Comparison of ENCODE assay signal across 8 cellular contexts in genomic region chr14:103847954-103848719, GRCh38. TPM values are rescaled to one million over a fixed set of nuclear protein-coding genes. Genes with fewer than 3 reads are reported as not detected.
DNase-seq lines count a peak whose midpoint lies in the region; ATAC-seq and TF ChIP-seq lines count a peak whose summit lies in the region.

No MANE protein-coding gene starts in this region.

- peak overlapping the region; percentile 49 for H3K9ac ChIP-seq in rectal smooth muscle tissue (ENCODE audit: low read length)

- no peaks in the 10 kb centered on the region for H3K27me3 ChIP-seq in left ventricle myocardium inferior (ENCODE audit: low read depth)
- no peaks in the 10 kb centered on the region for H3K27me3 ChIP-seq in rectal smooth muscle tissue (ENCODE audit: control insufficient read depth, insufficient read depth, low read length)

- peak overlapping the region; percentile 59 for H3K4me3 ChIP-seq in AG09309 (ENCODE audit: control insufficient read depth, low read depth, low read length)
- H3K4me3 ChIP-seq in left ventricle myocardium inferior, result peak overlapping the region; percentile 77
- H3K4me3 ChIP-seq in rectal smooth muscle tissue (ENCODE audit: low read length), result peak overlapping the region; percentile 69

- no peak for TF ChIP-seq CTCF in AG09309 (IDR thresholded peaks at IDR 0.05; ENCODE audit: control insufficient read depth, insufficient read depth, low read depth, low read length, missing control alignments)
- no peak for TF ChIP-seq CTCF in left ventricle myocardium inferior (IDR thresholded peaks at IDR 0.05; ENCODE audit: borderline replicate concordance)

- H3K36me3 ChIP-seq in left ventricle myocardium inferior (peaks cover 11% of the 10 kb centered on the region), rectal smooth muscle tissue (ENCODE audit: control insufficient read depth, insufficient read depth, low read length) (no peaks in the 10 kb centered on the region)

- DNase-seq in AG09309 (ENCODE audit: low read depth) (no peak), activated gamma-delta T cell treated with Interleukin-2 at 50 U/mL for 16 hours (peak; percentile 9), left ventricle myocardium inferior (no peak), GM03348 (ENCODE audit: low spot score) (no peak), dedifferentiated amniotic fluid mesenchymal stem cell (ENCODE audit: extremely low spot score) (no peak)

- H3K27ac ChIP-seq in left ventricle myocardium inferior (replicated peaks) (peak overlapping the region; percentile 93), rectal smooth muscle tissue (ENCODE audit: low read depth, low read length) (peak overlapping the region; percentile 61)

- intact Hi-C loops in left ventricle myocardium inferior (cut with micrococcal nuclease), result no loop called here

- H3K9me3 ChIP-seq in left ventricle myocardium inferior (replicated peaks), result no peaks in the 10 kb centered on the region

- H3K4me1 ChIP-seq in left ventricle myocardium inferior, result peaks cover 58% of the 10 kb centered on the region
- no peaks in the 10 kb centered on the region for H3K4me1 ChIP-seq in rectal smooth muscle tissue (ENCODE audit: control insufficient read depth, insufficient read depth, low read length)

- ATAC-seq in GM18873 (IDR thresholded peaks at IDR 0.05; ENCODE audit: low FRiP score, unreplicated experiment) (peak; percentile 22), HG03354 (IDR thresholded peaks at IDR 0.05; ENCODE audit: poor library complexity, severe bottlenecking, unreplicated experiment) (peak; percentile 25)

RNA-seq across cellular contexts. Expression of gene PPP1R13B, which starts 0.8 kb away (rescaled TPM):
- 104 TPM for total RNA-seq in left ventricle myocardium inferior
